9 cellular contexts compared by ENCODE assay signal in genomic region chr10:72322030-72322279, GRCh38. TPM values are rescaled to one million over a fixed set of nuclear protein-coding genes. Genes with fewer than 3 reads are reported as not detected.
DNase-seq lines count a peak whose midpoint lies in the region; ATAC-seq, FAIRE-seq and TF ChIP-seq lines count a peak whose summit lies in the region.
"Had no signal": no experiment of that assay in that cellular context is flagged by ENCODE, and none has a peak within 500 bp of the region (broad histone marks: within the 10 kb centered on the region; RNA-seq: fewer than 3 reads in every experiment).

No MANE protein-coding gene starts in this region.

- H2AFZ ChIP-seq in OCI-LY7 (ENCODE audit: low read length) (peak overlapping the region; percentile 5; the same call in 1 of the 2 replicates), H1 (ENCODE audit: low read length) (0 out of 2 replicates have a peak overlapping the region, but pooled peaks have one; percentile 26)

- no peak overlapping the region for H4K5ac ChIP-seq in H1 (ENCODE audit: insufficient read length, low read depth, low read length)

- no peak overlapping the region for H4K8ac ChIP-seq in H1 (ENCODE audit: extremely low read depth, insufficient read depth, low read length)

- H3K9me3 ChIP-seq in OCI-LY7 (ENCODE audit: low read length), result no peaks in the 10 kb centered on the region
- H3K9me3 ChIP-seq in H1 (ENCODE audit: insufficient read depth in 2 of 2, low read depth in 1 of 2, low read length in 1 of 2), result no peaks in the 10 kb centered on the region; a peak in 1 of 4 replicates
- H3K9me3 ChIP-seq: mucosa of descending colon had no signal

- peak overlapping the region; percentile 58; the same call in 1 of the 2 replicates for H2BK5ac ChIP-seq in H1 (ENCODE audit: low read depth, low read length)

- no peaks in the 10 kb centered on the region for H3K27me3 ChIP-seq in H1 (replicated peaks in 1 of 4; ENCODE audit: control insufficient read depth in 3 of 4, extremely low read depth in 1 of 4, insufficient read depth in 3 of 4, low read length in 3 of 4)

- no peak for DNase-seq in activated CD4-positive, alpha-beta T cell treated with anti-CD3 and anti-CD28 coated beads, Interleukin-2, amount 10 ng/mL, durations not matched to agents 7 days and 5 days
- no peak for DNase-seq in activated CD4-positive, alpha-beta T cell treated with anti-CD3 and anti-CD28 coated beads for 4 hours
- DNase-seq in OCI-LY7 (ENCODE audit: low spot score) (no peak), H1 (ENCODE audit: low read depth in 1 of 2, low spot score in 2 of 2) (no peak), NAMALWA (ENCODE audit: low spot score) (no peak), DMS53 (lab: John Stamatoyannopoulos, UW) (no peak)
- DNase-seq in stimulated activated effector memory CD8-positive, alpha-beta T cell treated with anti-CD3 and anti-CD28 coated beads, Interleukin-12 subunit alpha, Interleukin-12 subunit beta, amount 100 ng/mL, for 72 hours (ENCODE audit: low spot score in 2 of 2), result no peak
- DNase-seq: mucosa of descending colon had no signal

- H3K4me1 ChIP-seq in OCI-LY7 (ENCODE audit: insufficient read depth, low read length, poor library complexity, severe bottlenecking), result peaks cover 68% of the 10 kb centered on the region
- peaks cover 16 to 34% (median 26%) of the 10 kb centered on the region in 4 experiments for H3K4me1 ChIP-seq in H1 (replicated peaks in 1 of 4; ENCODE audit: control insufficient read depth in 3 of 4, insufficient read depth in 4 of 4, low read length in 3 of 4)

- no peak overlapping the region for H2BK120ac ChIP-seq in H1 (replicated peaks; ENCODE audit: low read depth, low read length)

- no TSS peak for BruUV-seq in OCI-LY7 (replicated peaks; lab: Mats Ljungman, UMichigan)

- no peak overlapping the region for H3K56ac ChIP-seq in H1 (replicated peaks; ENCODE audit: insufficient read length, low read depth, low read length)

- H3K36me3 ChIP-seq in OCI-LY7 (ENCODE audit: insufficient read depth, low read length) (no peaks in the 10 kb centered on the region), H1 (ENCODE audit: control insufficient read depth in 2 of 4, insufficient read depth in 4 of 4, low read length in 3 of 4) (no peaks in the 10 kb centered on the region)

- TF ChIP-seq POLR2A in H1 (IDR thresholded peaks at IDR 0.05; ENCODE audit: control extremely low read depth in 1 of 2, low read depth in 2 of 2, low read length in 2 of 2), result no peak

- H3K14ac ChIP-seq in H1 (ENCODE audit: insufficient read length), result no peak overlapping the region

- H4K20me1 ChIP-seq in OCI-LY7 (ENCODE audit: insufficient read depth, low read length) (no peaks in the 10 kb centered on the region), H1 (replicated peaks in 1 of 2; ENCODE audit: control insufficient read depth in 1 of 2, insufficient read depth in 2 of 2, low read length in 2 of 2) (no peaks in the 10 kb centered on the region)

- TF ChIP-seq RAD21 in H1 (IDR thresholded peaks at IDR 0.05 in 1 of 2, conservative IDR thresholded peaks at IDR 0.05 in 1 of 2; ENCODE audit: low read depth in 2 of 2, low read length in 2 of 2), result no peak

- H2BK15ac ChIP-seq in H1 (ENCODE audit: low read length), result peak overlapping the region; percentile 5; the same call in 1 of the 2 replicates

- intact Hi-C loops in OCI-LY7 (cut with micrococcal nuclease; ENCODE audit: unreplicated experiment), result no loop called here

- no peak overlapping the region for H3K23ac ChIP-seq in H1 (ENCODE audit: insufficient read length)

- H2BK12ac ChIP-seq in H1 (ENCODE audit: low read depth, low read length), result peak overlapping the region; percentile 95

- peak overlapping the region; percentile 82 for H3K4me2 ChIP-seq in OCI-LY7 (ENCODE audit: low read length)
- no peak overlapping the region; a peak in 1 of 4 replicates for H3K4me2 ChIP-seq in H1 (ENCODE audit: insufficient read depth in 1 of 2, low read depth in 2 of 2, low read length in 2 of 2)

- POLR2A ChIA-PET in activated CD4-positive, alpha-beta T cell treated with anti-CD3 and anti-CD28 coated beads, Interleukin-2, amount 10 ng/mL, durations not matched to agents 7 days and 5 days (lab: Charles Lee), result interaction anchor here (0.6 to 2.2 kb wide), 3 partner anchors 25 to 361 kb away, joined by 3 to 8 read pairs (median 7); no protein-coding TSS in a partner anchor
- POLR2A ChIA-PET in OCI-LY7 (lab: Charles Lee), result interaction anchor here (0.6 to 6.4 kb wide), 14 partner anchors 8 to 232 kb away, joined by 3 to 91 read pairs (median 6); partner anchors contain the start of gene DDIT4
- POLR2A ChIA-PET in H1 (lab: Charles Lee; ENCODE audit: partially characterized antibody), result interaction anchor here (0.7 to 39.2 kb wide), 15 partner anchors 8 to 106 kb away, joined by 3 to 895 read pairs (median 11); partner anchors contain the start of genes ANAPC16, ASCC1 and DDIT4

- H3K4me3 ChIP-seq in OCI-LY7 (ENCODE audit: low read depth, low read length, poor library complexity, severe bottlenecking), result peak overlapping the region; percentile 66
- no peak overlapping the region for H3K4me3 ChIP-seq in H1 (ENCODE audit: extremely low read depth in 1 of 4, insufficient read depth in 2 of 4, low read depth in 3 of 4, low read length in 4 of 4)
- H3K4me3 ChIP-seq: mucosa of descending colon had no signal

- H3K79me2 ChIP-seq in OCI-LY7 (ENCODE audit: insufficient read depth, low read depth, low read length) (no peaks in the 10 kb centered on the region), H1 (ENCODE audit: control insufficient read depth in 1 of 2, insufficient read depth in 2 of 2, low read length in 2 of 2) (no peaks in the 10 kb centered on the region)

- peak overlapping the region; percentile 56 for H4K91ac ChIP-seq in H1 (replicated peaks; ENCODE audit: insufficient read length, low read length)

- no peak for FAIRE-seq in H1 (lab: Jason Lieb, UNC)

- H3K18ac ChIP-seq in H1 (ENCODE audit: extremely low read depth, low read length), result peak overlapping the region; percentile 84

- no peaks in the 10 kb centered on the region for H3K9me2 ChIP-seq in OCI-LY7 (ENCODE audit: insufficient read depth, low read length)

- no peaks in the 10 kb centered on the region; the same call in 1 of the 2 replicates for H3K23me2 ChIP-seq in H1 (ENCODE audit: low read depth, low read length)

- no peaks in the 10 kb centered on the region for H3K27me3 Mint-ChIP-seq in activated CD4-positive, alpha-beta T cell treated with anti-CD3 and anti-CD28 coated beads, Interleukin-2, amount 10 ng/mL, durations not matched to agents 7 days and 5 days

- H3K9ac ChIP-seq in H1 (replicated peaks in 1 of 4; ENCODE audit: extremely low read depth in 1 of 4, low read depth in 3 of 4, low read length in 3 of 4), result no peak overlapping the region

- peak overlapping the region; percentile 88; the same call in 1 of the 2 replicates for H2AK5ac ChIP-seq in H1 (ENCODE audit: low read depth, low read length)

- H3K4me1 Mint-ChIP-seq in activated CD4-positive, alpha-beta T cell treated with anti-CD3 and anti-CD28 coated beads, Interleukin-2, amount 10 ng/mL, durations not matched to agents 7 days and 5 days, result peaks cover 76% of the 10 kb centered on the region
- peaks cover 70% of the 10 kb centered on the region for H3K4me1 Mint-ChIP-seq in stimulated activated effector memory CD8-positive, alpha-beta T cell treated with anti-CD3 and anti-CD28 coated beads, Interleukin-12 subunit alpha, Interleukin-12 subunit beta, amount 100 ng/mL, for 72 hours

- WGBS in H1 (ENCODE audit: extremely low coverage in 1 of 2, insufficient coverage in 1 of 2, insufficient read length in 1 of 2, insufficient replicate concordance in 2 of 2, low coverage in 1 of 2, low lambda C conversion rate in 2 of 2, missing lambda C conversion rate in 1 of 2), 2 experiments, result 97% methylated on average over 3 of the region's 3 CpGs; no CpG with 5 or more reads in 1 of the 2 experiments

- H3K4ac ChIP-seq in H1 (replicated peaks; ENCODE audit: insufficient read length, low read depth, low read length), result peak overlapping the region; percentile 61

- H3K9me3 Mint-ChIP-seq in activated CD4-positive, alpha-beta T cell treated with anti-CD3 and anti-CD28 coated beads, Interleukin-2, amount 10 ng/mL, durations not matched to agents 7 days and 5 days, result peaks cover 3% of the 10 kb centered on the region
- no peaks in the 10 kb centered on the region for H3K9me3 Mint-ChIP-seq in stimulated activated effector memory CD8-positive, alpha-beta T cell treated with anti-CD3 and anti-CD28 coated beads, Interleukin-12 subunit alpha, Interleukin-12 subunit beta, amount 100 ng/mL, for 72 hours

- H3K4me3 Mint-ChIP-seq in activated CD4-positive, alpha-beta T cell treated with anti-CD3 and anti-CD28 coated beads, Interleukin-2, amount 10 ng/mL, durations not matched to agents 7 days and 5 days, result no peak overlapping the region
- H3K4me3 Mint-ChIP-seq in stimulated activated effector memory CD8-positive, alpha-beta T cell treated with anti-CD3 and anti-CD28 coated beads, Interleukin-12 subunit alpha, Interleukin-12 subunit beta, amount 100 ng/mL, for 72 hours, result peak overlapping the region; percentile 36

- H3K27ac ChIP-seq in OCI-LY7 (ENCODE audit: low read depth, low read length, poor library complexity, severe bottlenecking), result peak overlapping the region; percentile 97
- no peak overlapping the region for H3K27ac ChIP-seq in H1 (ENCODE audit: low read depth, low read length)

- no peak for TF ChIP-seq CTCF in OCI-LY7 (conservative IDR thresholded peaks at IDR 0.05; ENCODE audit: low read length)
- no peak for TF ChIP-seq CTCF in H1 (IDR thresholded peaks at IDR 0.05; ENCODE audit: control extremely low read depth in 1 of 3, insufficient read depth in 1 of 3, low read depth in 1 of 3, low read length in 3 of 3)

- no peak for ATAC-seq in stimulated activated effector memory CD8-positive, alpha-beta T cell treated with anti-CD3 and anti-CD28 coated beads, Interleukin-12 subunit alpha, Interleukin-12 subunit beta, amount 100 ng/mL, for 72 hours
- no peak for ATAC-seq in GM18519 (IDR thresholded peaks at IDR 0.05; ENCODE audit: low FRiP score, unreplicated experiment)
- ATAC-seq: mucosa of descending colon had no signal

- peak overlapping the region; percentile 94 for H2BK20ac ChIP-seq in H1 (ENCODE audit: low read length)

- H3K27ac Mint-ChIP-seq in activated CD4-positive, alpha-beta T cell treated with anti-CD3 and anti-CD28 coated beads, Interleukin-2, amount 10 ng/mL, durations not matched to agents 7 days and 5 days, result peak overlapping the region; percentile 95
- H3K27ac Mint-ChIP-seq in stimulated activated effector memory CD8-positive, alpha-beta T cell treated with anti-CD3 and anti-CD28 coated beads, Interleukin-12 subunit alpha, Interleukin-12 subunit beta, amount 100 ng/mL, for 72 hours, result peak overlapping the region; percentile 96

- TF ChIP-seq EP300 in H1 (IDR thresholded peaks at IDR 0.05; ENCODE audit: borderline replicate concordance in 1 of 2, low read depth in 2 of 2, low read length in 2 of 2), result no peak

- CTCF ChIA-PET in activated CD4-positive, alpha-beta T cell treated with anti-CD3 and anti-CD28 coated beads, Interleukin-2, amount 10 ng/mL, durations not matched to agents 7 days and 5 days (lab: Charles Lee), result interaction anchor here (0.7 to 4.7 kb wide), 11 partner anchors 9 to 68 kb away, joined by 3 to 31 read pairs (median 4); partner anchors contain the start of gene DDIT4
- CTCF ChIA-PET in OCI-LY7 (lab: Charles Lee; ENCODE audit: unreplicated experiment), result interaction anchor here (0.6 to 2.4 kb wide), 6 partner anchors 10 to 64 kb away, joined by 3 to 7 read pairs (median 4); partner anchors contain the start of gene DDIT4
- CTCF ChIA-PET in H1 (lab: Charles Lee; ENCODE audit: partially characterized antibody), result interaction anchor here (0.6 to 4.2 kb wide), 17 partner anchors 9 to 366 kb away, joined by 3 to 33 read pairs (median 4); no protein-coding TSS in a partner anchor

- peaks cover 10% of the 10 kb centered on the region for H3K36me3 Mint-ChIP-seq in activated CD4-positive, alpha-beta T cell treated with anti-CD3 and anti-CD28 coated beads, Interleukin-2, amount 10 ng/mL, durations not matched to agents 7 days and 5 days (ENCODE audit: low read depth)
- H3K36me3 Mint-ChIP-seq in stimulated activated effector memory CD8-positive, alpha-beta T cell treated with anti-CD3 and anti-CD28 coated beads, Interleukin-12 subunit alpha, Interleukin-12 subunit beta, amount 100 ng/mL, for 72 hours, result peaks cover 22% of the 10 kb centered on the region

- H3K79me1 ChIP-seq in H1 (ENCODE audit: low read depth, low read length), result no peaks in the 10 kb centered on the region

RNA-seq across cellular contexts. Expression of gene DNAJB12, which starts 32.8 kb away (rescaled TPM):
- 10 to 100 TPM; 31.8 to 34.5 TPM for total RNA-seq in activated CD4-positive, alpha-beta T cell treated with anti-CD3 and anti-CD28 coated beads, Interleukin-2, amount 10 ng/mL, durations not matched to agents 7 days and 5 days
- total RNA-seq in OCI-LY7 (2014; rRNA removed; shearing (Covaris generic)), result 22.8 and 27.4 TPM in 2 replicates
- total RNA-seq in OCI-LY7 (2022), result 26.5 and 28.3 TPM in 2 replicates
- 19.6 and 20.5 TPM in 2 replicates for total RNA-seq in H1 (2021; fragmentation: NEBNext Ultra II Directional; extraction: Animal tissue kit (Norgen Biotek cat#: 25700))
- 10.8 and 16.0 TPM in 2 replicates for polyA plus RNA-seq in H1 (2011; rRNA removed)
- polyA plus RNA-seq in H1 (2011; cell fraction: cytosol; rRNA removed), result 12.4 TPM
- polyA plus RNA-seq in H1 (2011; cell fraction: nucleus; rRNA removed), result 23.3 TPM
- 10.7 to 18.5 TPM (median 16.7 TPM) in 4 replicates for polyA plus RNA-seq in H1 (2012, experiment 1 of 2)
- 12.5 TPM for polyA plus RNA-seq in H1 (2012, experiment 2 of 2)
- 14.1 TPM for polyA plus RNA-seq in H1 (2013, experiment 1 of 2)
- 15.3 TPM for polyA plus RNA-seq in H1 (2013, experiment 2 of 2)
- 9.2 and 9.8 TPM in 2 replicates for polyA minus RNA-seq in H1 (2011; rRNA and poly(A)+ RNA removed)
- 12.0 TPM for polyA minus RNA-seq in H1 (2011; cell fraction: cytosol; rRNA and poly(A)+ RNA removed)
- polyA minus RNA-seq in H1 (2011; cell fraction: nucleus; rRNA and poly(A)+ RNA removed), result 13.9 TPM

RNA-seq across cellular contexts. Expression of gene DDIT4, which starts 48.2 kb away (rescaled TPM):
- 100 to 1,000 TPM; 166 to 189 TPM for total RNA-seq in activated CD4-positive, alpha-beta T cell treated with anti-CD3 and anti-CD28 coated beads, Interleukin-2, amount 10 ng/mL, durations not matched to agents 7 days and 5 days
- 102 and 105 TPM in 2 replicates for total RNA-seq in OCI-LY7 (2014; rRNA removed; shearing (Covaris generic))
- 32.8 and 91.8 TPM in 2 replicates for total RNA-seq in OCI-LY7 (2022)
- 42.1 and 47.4 TPM in 2 replicates for total RNA-seq in H1 (2021; fragmentation: NEBNext Ultra II Directional; extraction: Animal tissue kit (Norgen Biotek cat#: 25700))
- polyA plus RNA-seq in H1 (2011; rRNA removed), result 108 and 187 TPM in 2 replicates
- polyA plus RNA-seq in H1 (2011; cell fraction: cytosol; rRNA removed), result 146 TPM
- 143 TPM for polyA plus RNA-seq in H1 (2011; cell fraction: nucleus; rRNA removed)
- polyA plus RNA-seq in H1 (2012, experiment 1 of 2), result 55.0 to 142 TPM (median 113 TPM) in 4 replicates
- 62.5 TPM for polyA plus RNA-seq in H1 (2012, experiment 2 of 2)
- polyA plus RNA-seq in H1 (2013, experiment 1 of 2), result 18.5 TPM
- polyA plus RNA-seq in H1 (2013, experiment 2 of 2), result 19.9 TPM
- polyA minus RNA-seq in H1 (2011; rRNA and poly(A)+ RNA removed), result 63.3 and 82.3 TPM in 2 replicates
- polyA minus RNA-seq in H1 (2011; cell fraction: cytosol; rRNA and poly(A)+ RNA removed), result 113 TPM
- polyA minus RNA-seq in H1 (2011; cell fraction: nucleus; rRNA and poly(A)+ RNA removed), result 186 TPM
